ENCODE assay signal across 8 cellular contexts in genomic region chr19:52095172-52096014, GRCh38. TPM values are rescaled to one million over a fixed set of nuclear protein-coding genes. Genes with fewer than 3 reads are reported as not detected.
DNase-seq lines count a peak whose midpoint lies in the region; ATAC-seq and TF ChIP-seq lines count a peak whose summit lies in the region.

ZNF841 (minus strand) TSS chr19:52095765; CDS start chr19:52084801, 10,964 bp downstream.

- TSS peak; percentile 54 for BruUV-seq in IMR-90 (replicated peaks; lab: Mats Ljungman, UMichigan)

- peak within 1 kb of the TSS; percentile 99 for H3K4me3 Mint-ChIP-seq in natural killer cell treated with Interleukin-12 subunit alpha and Interleukin-12 subunit beta and Interleukin-15 and Interleukin-18, amount 100 ng/mL, for 72 hours
- H3K4me3 Mint-ChIP-seq in stimulated activated naive B cell treated with anti-CD40 and anti-IgM and Interleukin-4, amounts not matched to agents 10 μg/mL and 1 μg/mL and 100 μg/mL, for 72 hours = peak within 1 kb of the TSS; percentile 95 to 98

- H3K56ac ChIP-seq in IMR-90 (ENCODE audit: extremely low read depth, insufficient read depth, low read length) = peak within 1 kb of the TSS; percentile 90

- dilution Hi-C loops in IMR-90 (cut with HindIII; ENCODE audit: low sequenced_read_pairs, unreplicated experiment) = no loop called here

- H4K20me1 ChIP-seq in IMR-90 (ENCODE audit: insufficient read depth, low read length) = no peaks in the 10 kb centered on the region

- no peak for TF ChIP-seq CTCF in C4-2B (conservative IDR thresholded peaks at IDR 0.05)
- TF ChIP-seq CTCF in GM20000 (IDR thresholded peaks at IDR 0.05; ENCODE audit: extremely low read depth, missing control alignments) = no peak
- TF ChIP-seq CTCF in IMR-90 (conservative IDR thresholded peaks at IDR 0.05; ENCODE audit: low read depth, low read length) = no peak; the same call in 1 of the 2 replicates
- TF ChIP-seq CTCF in RWPE1 (conservative IDR thresholded peaks at IDR 0.05; ENCODE audit: low read depth) = no peak
- no peak for TF ChIP-seq CTCF in fibroblast of the aortic adventitia (IDR thresholded peaks at IDR 0.05; ENCODE audit: insufficient read depth, low read length)

- H3K27me3 Mint-ChIP-seq in natural killer cell treated with Interleukin-12 subunit alpha and Interleukin-12 subunit beta and Interleukin-15 and Interleukin-18, amount 100 ng/mL, for 72 hours = no peaks in the 10 kb centered on the region
- peaks cover 4 to 5% of the 10 kb centered on the region in 2 donors for H3K27me3 Mint-ChIP-seq in stimulated activated naive B cell treated with anti-CD40 and anti-IgM and Interleukin-4, amounts not matched to agents 10 μg/mL and 1 μg/mL and 100 μg/mL, for 72 hours

- peaks cover 12% of the 10 kb centered on the region for H3K36me3 ChIP-seq in IMR-90 (ENCODE audit: control insufficient read depth, insufficient read depth, low read length)

- DNase-seq in GM20000 (ENCODE audit: low spot score) (peak; percentile 83), IMR-90 (peak; percentile 92), RWPE1 (ENCODE audit: low spot score) (peak; percentile 88), fibroblast of the aortic adventitia (ENCODE audit: low read depth) (peak; percentile 94)
- peak; percentile 78 for DNase-seq in activated effector memory CD4-positive, alpha-beta T cell treated with Interleukin-2 at 50 U/mL for 16 hours
- DNase-seq in natural killer cell treated with Interleukin-12 subunit alpha and Interleukin-12 subunit beta and Interleukin-15 and Interleukin-18, amount 100 ng/mL, for 72 hours (ENCODE audit: low spot score) = peak; percentile 93
- DNase-seq in stimulated activated naive B cell treated with anti-CD40 and anti-IgM and Interleukin-4, amounts not matched to agents 10 μg/mL and 1 μg/mL and 100 μg/mL, for 72 hours = peak; percentile 92

- peak within 1 kb of the TSS; percentile 78 for H4K91ac ChIP-seq in IMR-90 (ENCODE audit: insufficient read depth, low read depth, low read length)

- intact Hi-C loops in IMR-90 (cut with micrococcal nuclease) = loop anchor here (2.0 kb wide), 1 partner anchor 141 kb away; no protein-coding TSS in a partner anchor

- TF ChIP-seq RAD21 in IMR-90 (IDR thresholded peaks at IDR 0.05; ENCODE audit: low read length) = peak; percentile 1; the same call in 1 of the 2 replicates

- peaks cover 8% of the 10 kb centered on the region for H3K9me3 Mint-ChIP-seq in natural killer cell treated with Interleukin-12 subunit alpha and Interleukin-12 subunit beta and Interleukin-15 and Interleukin-18, amount 100 ng/mL, for 72 hours
- H3K9me3 Mint-ChIP-seq in stimulated activated naive B cell treated with anti-CD40 and anti-IgM and Interleukin-4, amounts not matched to agents 10 μg/mL and 1 μg/mL and 100 μg/mL, for 72 hours = peaks cover 19 to 25% of the 10 kb centered on the region in 2 donors

- H3K27ac ChIP-seq in C4-2B (peak within 1 kb of the TSS; percentile 80), IMR-90 (ENCODE audit: insufficient read depth, low read length) (peak within 1 kb of the TSS; percentile 88), RWPE1 (peak within 1 kb of the TSS; percentile 78)

- WGBS in IMR-90 (ENCODE audit: extremely low coverage in 2 of 2, insufficient read length in 1 of 2), 2 experiments = 0% methylated on average over 26 of the region's 59 CpGs; no CpG with 5 or more reads in 1 of the 2 experiments

- H2BK120ac ChIP-seq in IMR-90 (ENCODE audit: low read depth, low read length) = no peak within 1 kb of the TSS

- H3K18ac ChIP-seq in IMR-90 (ENCODE audit: low read depth, low read length) = peak within 1 kb of the TSS; percentile 77

- peak within 1 kb of the TSS; percentile 92 to 96 for H3K27ac Mint-ChIP-seq in natural killer cell treated with Interleukin-12 subunit alpha and Interleukin-12 subunit beta and Interleukin-15 and Interleukin-18, amount 100 ng/mL, for 72 hours
- H3K27ac Mint-ChIP-seq in stimulated activated naive B cell treated with anti-CD40 and anti-IgM and Interleukin-4, amounts not matched to agents 10 μg/mL and 1 μg/mL and 100 μg/mL, for 72 hours = peak within 1 kb of the TSS; percentile 98

- no peak within 1 kb of the TSS for H2BK15ac ChIP-seq in IMR-90 (ENCODE audit: low read depth, low read length)

- no peaks in the 10 kb centered on the region for H3K9me1 ChIP-seq in IMR-90 (ENCODE audit: insufficient read depth, low read length)

- H3K4me1 Mint-ChIP-seq in natural killer cell treated with Interleukin-12 subunit alpha and Interleukin-12 subunit beta and Interleukin-15 and Interleukin-18, amount 100 ng/mL, for 72 hours (ENCODE audit: low read depth in 2 of 2) = peaks cover 35 to 37% of the 10 kb centered on the region in 2 donors
- peaks cover 16 to 28% of the 10 kb centered on the region in 2 donors for H3K4me1 Mint-ChIP-seq in stimulated activated naive B cell treated with anti-CD40 and anti-IgM and Interleukin-4, amounts not matched to agents 10 μg/mL and 1 μg/mL and 100 μg/mL, for 72 hours

- peak within 1 kb of the TSS; percentile 84 for H2BK5ac ChIP-seq in IMR-90 (ENCODE audit: low read depth, low read length, poor library complexity, severe bottlenecking)

- H3K4me3 ChIP-seq in IMR-90 (ENCODE audit: insufficient read depth, low read depth, low read length) (peak within 1 kb of the TSS; percentile 94), fibroblast of the aortic adventitia (ENCODE audit: low read depth, low read length) (peak within 1 kb of the TSS; percentile 95)

- peak within 1 kb of the TSS; percentile 91 for H2AFZ ChIP-seq in IMR-90 (replicated peaks; ENCODE audit: low read length, poor library complexity)

- CTCF ChIA-PET in IMR-90 (lab: Yijun Ruan, JAX) = no interaction called here
- CTCF ChIA-PET in RWPE1 (lab: Yijun Ruan, JAX) = no interaction called here

- POLR2A ChIA-PET in IMR-90 (lab: Charles Lee; ENCODE audit: unreplicated experiment) = no interaction called here
- POLR2A ChIA-PET in RWPE1 (lab: Yijun Ruan, JAX; ENCODE audit: low non-redundant PET) = no interaction called here

- peak within 1 kb of the TSS; percentile 83 for H3K14ac ChIP-seq in IMR-90 (replicated peaks; ENCODE audit: low read depth, low read length)

- peaks cover 63% of the 10 kb centered on the region for H3K36me3 Mint-ChIP-seq in natural killer cell treated with Interleukin-12 subunit alpha and Interleukin-12 subunit beta and Interleukin-15 and Interleukin-18, amount 100 ng/mL, for 72 hours
- H3K36me3 Mint-ChIP-seq in stimulated activated naive B cell treated with anti-CD40 and anti-IgM and Interleukin-4, amounts not matched to agents 10 μg/mL and 1 μg/mL and 100 μg/mL, for 72 hours = peaks cover 56 to 65% of the 10 kb centered on the region in 2 donors

- H3K27me3 ChIP-seq in IMR-90 (ENCODE audit: control insufficient read depth, insufficient read depth, low read length) = no peaks in the 10 kb centered on the region

- peak within 1 kb of the TSS; percentile 99 for H3K9ac ChIP-seq in IMR-90 (ENCODE audit: low read depth, low read length)

- ATAC-seq in IMR-90 (ENCODE audit: low read depth) = peak; percentile 100
- ATAC-seq in natural killer cell treated with Interleukin-12 subunit alpha and Interleukin-12 subunit beta and Interleukin-15 and Interleukin-18, amount 100 ng/mL, for 72 hours = peak; percentile 98 to 99
- ATAC-seq in stimulated activated naive B cell treated with anti-CD40 and anti-IgM and Interleukin-4, amounts not matched to agents 10 μg/mL and 1 μg/mL and 100 μg/mL, for 72 hours (replicated peaks) = peak; percentile 99

- peaks cover 11 to 19% of the 10 kb centered on the region in 2 experiments for H3K79me1 ChIP-seq in IMR-90 (ENCODE audit: low read depth in 1 of 2, low read length in 2 of 2)

- H3K4me2 ChIP-seq in IMR-90 (ENCODE audit: low read depth, low read length) = peak within 1 kb of the TSS; percentile 99

- in situ Hi-C loops in IMR-90 (cut with MboI; ENCODE audit: low sequenced_read_pairs) = no loop called here

- TF ChIP-seq POLR2A in IMR-90 (IDR thresholded peaks at IDR 0.05; ENCODE audit: low read depth, low read length) = peak; percentile 82

- peak within 1 kb of the TSS; percentile 24 to 99 for H4K8ac ChIP-seq in IMR-90 (ENCODE audit: low read depth in 2 of 2, low read length in 2 of 2)

- H2AK9ac ChIP-seq in IMR-90 (replicated peaks; ENCODE audit: low read depth, low read length, poor library complexity) = peak within 1 kb of the TSS; percentile 93

- peak within 1 kb of the TSS; percentile 96 for H3K23ac ChIP-seq in IMR-90 (ENCODE audit: low read depth, low read length)

- H3K9me3 ChIP-seq in IMR-90 (ENCODE audit: control insufficient read depth, insufficient read depth, low read length) = peaks cover 36% of the 10 kb centered on the region

- H3K4me1 ChIP-seq in IMR-90 (ENCODE audit: control insufficient read depth, insufficient read depth, low read length) = peaks cover 3% of the 10 kb centered on the region; the same call in 1 of the 2 replicates

- peak within 1 kb of the TSS; percentile 74; the same call in 1 of the 2 replicates for H2AK5ac ChIP-seq in IMR-90 (ENCODE audit: low read depth, low read length)

- no peak within 1 kb of the TSS for H2BK20ac ChIP-seq in IMR-90 (ENCODE audit: low read depth, low read length)

- peak within 1 kb of the TSS; percentile 89 for H3K4ac ChIP-seq in IMR-90 (ENCODE audit: low read depth, low read length)

- peak within 1 kb of the TSS; percentile 98 for H4K5ac ChIP-seq in IMR-90 (ENCODE audit: low read depth, low read length)

TF ChIP-seq in IMR-90, 13 proteins besides CTCF, POLR2A, EP300 and RAD21:
- TF ChIP-seq CEBPB (IDR thresholded peaks at IDR 0.05; ENCODE audit: low read depth, low read length) (no peak), MAZ (IDR thresholded peaks at IDR 0.05; ENCODE audit: borderline replicate concordance, low read depth, low read length) (peak; percentile 57; the same call in 1 of the 2 replicates), MXI1 (IDR thresholded peaks at IDR 0.05; ENCODE audit: borderline replicate concordance, low read depth, low read length) (peak; percentile 55; the same call in 1 of the 2 replicates)

RNA-seq across cellular contexts. Expression of gene ZNF841, which starts in this region (rescaled TPM):
- total RNA-seq in IMR-90 (2012; rRNA removed) = 25.8 and 28.9 TPM in 2 replicates
- polyA plus RNA-seq in IMR-90 (2012; rRNA removed) = 6.0 and 8.5 TPM in 2 replicates
- 1.8 and 2.0 TPM in 2 replicates for polyA plus RNA-seq in IMR-90 (2012; cell fraction: cytosol; rRNA removed)
- polyA plus RNA-seq in IMR-90 (2012; cell fraction: nucleus; rRNA removed; ENCODE audit: low replicate concordance) = 7.2 and 31.4 TPM in 2 replicates
- total RNA-seq in fibroblast of the aortic adventitia (ENCODE audit: low replicate concordance) = 26.0 and 28.9 TPM in 2 replicates
- total RNA-seq in natural killer cell treated with Interleukin-12 subunit alpha and Interleukin-12 subunit beta and Interleukin-15 and Interleukin-18, amount 100 ng/mL, for 72 hours = 10 to 100 TPM; 36.5 to 43.0 TPM

Comparison
In these comparisons a context has a peak if more than half of its experiments do, and no peak if none do; other contexts are left out.
1. Peak in every context shown above with its lines: DNase-seq, ATAC-seq, H3K4me3 ChIP-seq and H3K27ac ChIP-seq.